In the genomic region with DNA sequence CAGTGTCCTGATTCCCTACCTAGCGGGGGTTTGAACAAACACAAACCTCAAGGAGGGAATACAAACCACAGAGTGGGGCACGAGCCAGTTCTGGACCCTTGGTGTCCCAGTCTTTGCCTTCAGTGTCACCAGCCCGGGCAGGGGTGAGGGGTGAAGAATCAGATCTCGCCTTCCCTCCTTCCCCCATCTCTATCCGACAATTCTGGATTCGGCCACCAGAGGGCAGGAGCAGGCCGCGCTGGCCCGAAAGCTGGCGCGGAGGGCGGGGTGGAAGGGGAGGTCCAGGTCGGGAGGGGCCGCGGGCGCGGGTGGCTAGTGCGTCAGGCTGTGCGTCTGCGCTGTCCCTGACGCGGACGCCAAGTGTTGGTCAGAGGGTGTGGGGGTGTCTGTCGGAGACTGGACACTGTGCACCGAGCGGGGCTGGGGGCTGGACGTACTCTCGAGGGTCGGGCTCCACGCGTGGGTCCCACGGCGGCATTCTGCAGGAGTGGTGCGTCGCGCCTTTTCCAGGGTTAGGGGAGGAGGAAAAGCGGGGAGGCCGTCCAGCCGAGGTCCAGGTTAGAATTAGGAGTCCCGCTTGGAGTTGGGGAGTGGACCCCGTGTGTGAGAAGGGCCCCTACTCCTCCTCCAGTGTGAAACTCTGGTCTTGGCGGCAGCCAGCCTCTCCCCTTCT, we compare ENCODE assay signal across 8 cellular contexts. TPM values are rescaled to one million over a fixed set of nuclear protein-coding genes. Genes with fewer than 3 reads are reported as not detected.
DNase-seq lines count a peak whose midpoint lies in the region; ATAC-seq, FAIRE-seq and TF ChIP-seq lines count a peak whose summit lies in the region.

No MANE protein-coding gene starts in this region.

- H3K79me2 ChIP-seq in astrocyte (ENCODE audit: insufficient read depth, low read length) (no peaks in the 10 kb centered on the region), hepatocyte (no peaks in the 10 kb centered on the region)

- FAIRE-seq in astrocyte (lab: Jason Lieb, UNC): no peak

- H3K9me2 ChIP-seq in hepatocyte (replicated peaks; ENCODE audit: insufficient read depth): no peaks in the 10 kb centered on the region

- H3K4me3 Mint-ChIP-seq in astrocyte (ENCODE audit: unreplicated experiment): peak overlapping the region; percentile 45

- no peaks in the 10 kb centered on the region for H3K9me3 ChIP-seq in astrocyte (ENCODE audit: insufficient read depth, low read depth, low read length)
- no peaks in the 10 kb centered on the region for H3K9me3 ChIP-seq in hepatocyte (ENCODE audit: low read depth)

- H3K4me3 ChIP-seq in astrocyte (ENCODE audit: insufficient read depth, low read depth, low read length): no peak overlapping the region
- no peak overlapping the region for H3K4me3 ChIP-seq in hepatocyte
- peak overlapping the region; percentile 23 for H3K4me3 ChIP-seq in retinal pigment epithelial cell (ENCODE audit: low read length)

- peak overlapping the region; percentile 84 for H3K4me2 ChIP-seq in astrocyte (ENCODE audit: low read length)
- peak overlapping the region; percentile 94 for H3K4me2 ChIP-seq in hepatocyte

- peak; percentile 60 for ATAC-seq in GM21619 (IDR thresholded peaks at IDR 0.05; ENCODE audit: unreplicated experiment)
- no peak for ATAC-seq in HG03097 (IDR thresholded peaks at IDR 0.05; ENCODE audit: low FRiP score, unreplicated experiment)

- peak overlapping the region; percentile 55 for H2AFZ ChIP-seq in astrocyte (ENCODE audit: low read depth, low read length)
- H2AFZ ChIP-seq in hepatocyte: peak overlapping the region; percentile 64

- no peaks in the 10 kb centered on the region for H3K36me3 Mint-ChIP-seq in astrocyte (ENCODE audit: low read depth, unreplicated experiment)

- DNase-seq in C1 segment of cervical spinal cord (lab: John Stamatoyannopoulos, UW) (peak; percentile 13 to 86 (median 65)), NCI-H146 (lab: John Stamatoyannopoulos, UW) (peak; percentile 85), T-helper 22 cell (ENCODE audit: low read depth) (peak; percentile 41), astrocyte (ENCODE audit: low read depth) (peak; percentile 60), hepatocyte (ENCODE audit: low spot score) (peak; percentile 94), retinal pigment epithelial cell (ENCODE audit: low read depth) (peak; percentile 21)

- H3K27ac Mint-ChIP-seq in astrocyte (ENCODE audit: unreplicated experiment): no peak overlapping the region

- H3K4me1 ChIP-seq in astrocyte (ENCODE audit: insufficient read depth, low read length) (peaks cover 9% of the 10 kb centered on the region), hepatocyte (ENCODE audit: insufficient read depth) (peaks cover 17% of the 10 kb centered on the region)

- H4K20me1 ChIP-seq in astrocyte (ENCODE audit: insufficient read depth, low read length) (peaks cover 6% of the 10 kb centered on the region), hepatocyte (ENCODE audit: insufficient read depth, poor library complexity, severe bottlenecking) (no peaks in the 10 kb centered on the region)

- H3K27me3 ChIP-seq in astrocyte (ENCODE audit: insufficient read depth, low read length): peaks cover 79% of the 10 kb centered on the region
- peaks cover 85% of the 10 kb centered on the region for H3K27me3 ChIP-seq in hepatocyte

- H3K36me3 ChIP-seq in astrocyte (ENCODE audit: insufficient read depth, low read length) (no peaks in the 10 kb centered on the region), hepatocyte (replicated peaks; ENCODE audit: insufficient read depth, low read depth) (no peaks in the 10 kb centered on the region)

- peaks cover 5% of the 10 kb centered on the region for H3K9me3 Mint-ChIP-seq in astrocyte (ENCODE audit: unreplicated experiment)

- WGBS in hepatocyte (ENCODE audit: low lambda C conversion rate, missing lambda C conversion rate): 4% methylated on average over 30 of the region's 42 CpGs

- H3K4me1 Mint-ChIP-seq in astrocyte (ENCODE audit: low read depth, unreplicated experiment): peaks cover 4% of the 10 kb centered on the region

- no peak overlapping the region for H3K9ac ChIP-seq in astrocyte (ENCODE audit: low read length)

- TF ChIP-seq CTCF in astrocyte (IDR thresholded peaks at IDR 0.05; ENCODE audit: insufficient read depth, low read depth, low read length) (peak; percentile 62), hepatocyte (IDR thresholded peaks at IDR 0.05; ENCODE audit: poor library complexity) (peak; percentile 93), retinal pigment epithelial cell (conservative IDR thresholded peaks at IDR 0.05; ENCODE audit: low read depth, low read length) (peak; percentile 85)

- no peak overlapping the region for H3K27ac ChIP-seq in astrocyte (ENCODE audit: low read depth, low read length)
- H3K27ac ChIP-seq in hepatocyte: no peak overlapping the region

- peaks cover 82% of the 10 kb centered on the region for H3K27me3 Mint-ChIP-seq in astrocyte (ENCODE audit: low read depth, unreplicated experiment)

RNA-seq across cellular contexts. Expression of gene CRYBA2, which starts 2.9 kb away (rescaled TPM):
- total RNA-seq in astrocyte (not detected in 2 replicates), hepatocyte (0.90 TPM in 1 of 2 replicates, not detected in the other)
- not detected in 2 replicates for polyA plus RNA-seq in hepatocyte

RNA-seq across cellular contexts. Expression of gene FEV, which starts 11.1 kb away (rescaled TPM):
- not detected in 2 replicates for total RNA-seq in astrocyte
- total RNA-seq in hepatocyte: 0.70 TPM in 1 of 2 replicates, not detected in the other
- 0.58 and 2.1 TPM in 2 replicates for polyA plus RNA-seq in hepatocyte

RNA-seq across cellular contexts. Expression of gene CDK5R2, which starts 36.6 kb away (rescaled TPM):
- total RNA-seq in astrocyte (0.75 and 1.1 TPM in 2 replicates), hepatocyte (0.08 and 0.37 TPM in 2 replicates)
- polyA plus RNA-seq in hepatocyte: not detected in 2 replicates

RNA-seq across cellular contexts. Expression of gene CFAP65, which starts 45.2 kb away (rescaled TPM):
- total RNA-seq in astrocyte: 0.22 and 0.27 TPM in 2 replicates
- 0.03 and 0.12 TPM in 2 replicates for total RNA-seq in hepatocyte
- 0.05 and 0.06 TPM in 2 replicates for polyA plus RNA-seq in hepatocyte

Comparison
In these comparisons a context has a peak if more than half of its experiments do, and no peak if none do; other contexts are left out.
1. DNase-seq: peak in every context shown above with its lines; median percentile 94 in hepatocyte; 85 in NCI-H146; 65 in C1 segment of cervical spinal cord; 60 in astrocyte; 41 in T-helper 22 cell; 21 in retinal pigment epithelial cell.